9 cellular contexts compared by ENCODE assay signal in the genomic region with DNA sequence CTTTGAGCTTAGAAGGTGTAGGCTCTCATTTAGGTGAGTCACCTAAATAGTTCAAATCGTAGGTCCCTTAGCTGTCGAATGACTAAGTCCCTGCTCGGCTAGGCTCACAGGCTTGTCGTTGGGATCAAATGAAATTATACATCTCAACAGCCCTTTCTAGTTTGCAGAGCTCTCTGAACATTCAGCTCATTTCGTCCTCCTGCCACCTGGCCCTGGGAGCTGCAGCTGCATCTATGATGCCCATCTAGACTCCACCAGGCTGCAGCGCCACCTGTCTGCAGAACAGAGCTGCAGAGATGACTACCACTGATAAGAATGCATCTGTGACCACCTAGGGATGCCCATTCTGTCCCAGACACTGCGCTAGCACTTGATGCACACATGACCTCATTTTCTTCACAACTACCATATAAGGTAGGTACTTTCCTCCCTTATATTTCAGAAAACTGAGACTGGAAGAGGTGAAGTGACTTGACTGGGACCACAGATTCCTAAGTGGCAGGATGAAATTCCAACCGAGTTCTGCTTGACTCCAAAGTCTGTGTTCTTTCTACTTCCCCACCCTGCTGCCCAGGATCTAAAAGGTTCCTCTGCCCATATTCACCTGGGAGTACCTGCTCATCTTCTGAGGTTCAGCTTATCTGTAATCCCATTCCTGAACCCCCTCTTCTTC.
DNase-seq lines count a peak whose midpoint lies in the region; ATAC-seq, FAIRE-seq and TF ChIP-seq lines count a peak whose summit lies in the region.
"Had no signal": no experiment of that assay in that cellular context is flagged by ENCODE, and none has a peak within 500 bp of the region (broad histone marks: within the 10 kb centered on the region; RNA-seq: fewer than 3 reads in every experiment).

No MANE protein-coding gene starts in this region.

- ATAC-seq in GM18519 (IDR thresholded peaks at IDR 0.05; ENCODE audit: low FRiP score, unreplicated experiment) = peak; percentile 76
- peak; percentile 90 for ATAC-seq in GM12878
- ATAC-seq in left lobe of liver = peak; percentile 89
- ATAC-seq in stimulated activated naive B cell treated with anti-CD40 and anti-IgM and Interleukin-4, amounts not matched to agents 10 μg/mL and 1 μg/mL and 100 μg/mL, for 72 hours (replicated peaks) = peak; percentile 88
- ATAC-seq in GM19455 (IDR thresholded peaks at IDR 0.05; ENCODE audit: unreplicated experiment) = no peak
- ATAC-seq: naive thymus-derived CD8-positive, alpha-beta T cell had no signal

- SMC1A ChIA-PET in GM12878 (lab: Charles Lee; ENCODE audit: uncharacterized antibody, unreplicated experiment) = interaction anchor here (0.6 to 7.2 kb wide), 4 partner anchors 70 to 568 kb away, joined by 3 to 55 read pairs (median 4); no protein-coding TSS in a partner anchor

- TF ChIP-seq EP300 in GM12878 (IDR thresholded peaks at IDR 0.05; ENCODE audit: borderline replicate concordance in 1 of 2, control insufficient read depth in 1 of 2, low read depth in 2 of 2, low read length in 2 of 2) = no peak

- no peak overlapping the region for H3K4me3 Mint-ChIP-seq in stimulated activated naive B cell treated with anti-CD40 and anti-IgM and Interleukin-4, amounts not matched to agents 10 μg/mL and 1 μg/mL and 100 μg/mL, for 72 hours
- H3K4me3 Mint-ChIP-seq: naive thymus-derived CD8-positive, alpha-beta T cell had no signal

- intact Hi-C loops in PC-9 (cut with micrococcal nuclease; ENCODE audit: unreplicated experiment) = loop anchor here (2.0 kb wide), 1 partner anchor 69 kb away; no protein-coding TSS in a partner anchor
- intact Hi-C loops in GM12878 (cut with micrococcal nuclease; ENCODE audit: unreplicated experiment) = loop anchor here (1.0 kb wide), 1 partner anchor 70 kb away; no protein-coding TSS in a partner anchor

- peaks cover 6% of the 10 kb centered on the region in 2 donors for H3K27me3 Mint-ChIP-seq in stimulated activated naive B cell treated with anti-CD40 and anti-IgM and Interleukin-4, amounts not matched to agents 10 μg/mL and 1 μg/mL and 100 μg/mL, for 72 hours

- no peaks in the 10 kb centered on the region for H3F3A ChIP-seq in PC-9 (ENCODE audit: insufficient read depth, low read depth)

- H3K79me2 ChIP-seq in KMS-11 (ENCODE audit: insufficient read depth, low read depth) (no peaks in the 10 kb centered on the region), PC-9 (ENCODE audit: low read depth) (no peaks in the 10 kb centered on the region), GM12878 (ENCODE audit: control insufficient read depth, insufficient read depth, low read length) (no peaks in the 10 kb centered on the region)

- H2AFZ ChIP-seq in KMS-11 (ENCODE audit: low read depth) (no peak overlapping the region), PC-9 (no peak overlapping the region), GM12878 (ENCODE audit: control insufficient read depth, low read depth, low read length) (no peak overlapping the region)

- in situ Hi-C loops in GM12878 (cut with MboI) = no loop called here

- H4K20me1 ChIP-seq in KMS-11 (ENCODE audit: insufficient read depth) (no peaks in the 10 kb centered on the region), PC-9 (ENCODE audit: insufficient read depth) (no peaks in the 10 kb centered on the region; the same call in 1 of the 2 replicates), GM12878 (ENCODE audit: control insufficient read depth, insufficient read depth) (no peaks in the 10 kb centered on the region)

- H3K4me2 ChIP-seq in KMS-11 (no peak overlapping the region), PC-9 (no peak overlapping the region), GM12878 (ENCODE audit: control insufficient read depth, insufficient read depth) (no peak overlapping the region)

- TF ChIP-seq CTCF in AG10803 (conservative IDR thresholded peaks at IDR 0.05; ENCODE audit: low read length) = peak; percentile 78
- TF ChIP-seq CTCF in KMS-11 (conservative IDR thresholded peaks at IDR 0.05; ENCODE audit: low read depth, low read length) = peak; percentile 73
- TF ChIP-seq CTCF in PC-9 (conservative IDR thresholded peaks at IDR 0.05) = peak; percentile 87
- peak; percentile 68 to 86 (median 79) for TF ChIP-seq CTCF in GM12878 (IDR thresholded peaks at IDR 0.05 in 2 of 3, conservative IDR thresholded peaks at IDR 0.05 in 1 of 3; ENCODE audit: control insufficient read depth in 2 of 3, extremely low read depth in 1 of 3, insufficient read depth in 1 of 3, low read depth in 3 of 3, low read length in 3 of 3)

- H3K9ac ChIP-seq in KMS-11 (no peak overlapping the region), GM12878 (ENCODE audit: control insufficient read depth, insufficient read depth, low read length) (no peak overlapping the region)

- H3K9me2 ChIP-seq in PC-9 (ENCODE audit: insufficient read depth) = no peaks in the 10 kb centered on the region

- RAD21 ChIA-PET in GM12878 (lab: Charles Lee; ENCODE audit: unreplicated experiment) = interaction anchor here (0.7 to 2.0 kb wide), 6 partner anchors 15 to 384 kb away, joined by 3 to 37 read pairs (median 3); no protein-coding TSS in a partner anchor

- no TSS peak for BruUV-seq in PC-9 (replicated peaks; lab: Mats Ljungman, UMichigan)
- BruUV-seq in GM12878 (replicated peaks; lab: Mats Ljungman, UMichigan) = no TSS peak

- H3K4me1 Mint-ChIP-seq in stimulated activated naive B cell treated with anti-CD40 and anti-IgM and Interleukin-4, amounts not matched to agents 10 μg/mL and 1 μg/mL and 100 μg/mL, for 72 hours = no peaks in the 10 kb centered on the region
- H3K4me1 Mint-ChIP-seq: naive thymus-derived CD8-positive, alpha-beta T cell had no signal

- H3K27me3 ChIP-seq in KMS-11 (ENCODE audit: insufficient read depth, low read depth) (no peaks in the 10 kb centered on the region), PC-9 (ENCODE audit: insufficient read depth, low read depth) (peaks cover 54% of the 10 kb centered on the region), GM12878 (replicated peaks in 1 of 2; ENCODE audit: control insufficient read depth in 2 of 2, insufficient read depth in 2 of 2, low read length in 1 of 2) (peaks cover 0 to 1% of the 10 kb centered on the region in 2 experiments; a peak in 1 of 4 replicates)

- FAIRE-seq in GM12878 (lab: Jason Lieb, UNC) = no peak

- POLR2A ChIA-PET in PC-9 (lab: Charles Lee; ENCODE audit: unreplicated experiment) (no interaction called here), GM12878 (lab: Charles Lee) (no interaction called here)

- H3K27ac Mint-ChIP-seq in stimulated activated naive B cell treated with anti-CD40 and anti-IgM and Interleukin-4, amounts not matched to agents 10 μg/mL and 1 μg/mL and 100 μg/mL, for 72 hours = no peak overlapping the region
- H3K27ac Mint-ChIP-seq: naive thymus-derived CD8-positive, alpha-beta T cell had no signal

- DNase-seq in AG10803 (ENCODE audit: low read depth) = peak; percentile 61
- peak; percentile 57 to 75 for DNase-seq in PC-9
- DNase-seq in GM12878 (ENCODE audit: low read depth, low spot score) = no peak
- DNase-seq in left lobe of liver (ENCODE audit: low spot score) = peak; percentile 59
- DNase-seq in stimulated activated naive B cell treated with anti-CD40 and anti-IgM and Interleukin-4, amounts not matched to agents 10 μg/mL and 1 μg/mL and 100 μg/mL, for 72 hours = peak; percentile 13

- H3K36me3 ChIP-seq in KMS-11 (ENCODE audit: insufficient read depth) = no peaks in the 10 kb centered on the region
- no peaks in the 10 kb centered on the region for H3K36me3 ChIP-seq in PC-9 (ENCODE audit: low read depth)
- no peaks in the 10 kb centered on the region for H3K36me3 ChIP-seq in GM12878 (ENCODE audit: control insufficient read depth in 2 of 2, insufficient read depth in 2 of 2, low read length in 1 of 2)

- TF ChIP-seq POLR2A in GM12878 (IDR thresholded peaks at IDR 0.05; ENCODE audit: low read depth, low read length) = no peak

- H3K9me3 Mint-ChIP-seq in stimulated activated naive B cell treated with anti-CD40 and anti-IgM and Interleukin-4, amounts not matched to agents 10 μg/mL and 1 μg/mL and 100 μg/mL, for 72 hours = peaks cover 0 to 1% of the 10 kb centered on the region in 2 donors
- H3K9me3 Mint-ChIP-seq: naive thymus-derived CD8-positive, alpha-beta T cell had no signal

- peak; percentile 51 for TF ChIP-seq RAD21 in GM12878 (IDR thresholded peaks at IDR 0.05; ENCODE audit: insufficient read depth, low read depth, low read length)

- CTCF ChIA-PET in PC-9 (lab: Charles Lee) (interaction anchor here (0.6 to 1.4 kb wide), 4 partner anchors 19 to 103 kb away, joined by 3 to 7 read pairs (median 5); no protein-coding TSS in a partner anchor), GM12878 (lab: Yijun Ruan, JAX) (interaction anchor here (0.6 to 7.2 kb wide), 28 partner anchors 10 to 488 kb away, joined by 3 to 172 read pairs (median 5); no protein-coding TSS in a partner anchor)

- 43% methylated on average over 8 of the region's 8 CpGs for WGBS in GM12878 (ENCODE audit: insufficient coverage, insufficient replicate concordance, low lambda C conversion rate, missing lambda C conversion rate)

- H3K9me3 ChIP-seq in PC-9 (ENCODE audit: insufficient read depth, low read depth) = no peaks in the 10 kb centered on the region
- no peaks in the 10 kb centered on the region for H3K9me3 ChIP-seq in GM12878 (replicated peaks; ENCODE audit: control insufficient read depth, insufficient read depth, low read length)

- H3K4me3 ChIP-seq in AG10803 (ENCODE audit: low read length) (no peak overlapping the region), KMS-11 (IDR thresholded peaks at IDR 0.05; ENCODE audit: insufficient read depth, low read depth, low read length) (no peak overlapping the region), PC-9 (no peak overlapping the region), GM12878 (no peak overlapping the region)

- H3K36me3 Mint-ChIP-seq in stimulated activated naive B cell treated with anti-CD40 and anti-IgM and Interleukin-4, amounts not matched to agents 10 μg/mL and 1 μg/mL and 100 μg/mL, for 72 hours = no peaks in the 10 kb centered on the region
- H3K36me3 Mint-ChIP-seq: naive thymus-derived CD8-positive, alpha-beta T cell had no signal

- no peak overlapping the region for H3K27ac ChIP-seq in KMS-11
- no peak overlapping the region for H3K27ac ChIP-seq in PC-9
- no peak overlapping the region for H3K27ac ChIP-seq in GM12878 (ENCODE audit: control insufficient read depth, insufficient read depth)

- H3K4me1 ChIP-seq in KMS-11 (ENCODE audit: low read depth, poor library complexity, severe bottlenecking) (no peaks in the 10 kb centered on the region), PC-9 (replicated peaks; ENCODE audit: insufficient read depth) (no peaks in the 10 kb centered on the region), GM12878 (ENCODE audit: control insufficient read depth, insufficient read depth, low read length) (no peaks in the 10 kb centered on the region)

TF ChIP-seq in GM12878, 131 proteins besides CTCF, POLR2A, EP300 and RAD21:
- TF ChIP-seq EZH2 (IDR thresholded peaks at IDR 0.05; ENCODE audit: borderline replicate concordance, control insufficient read depth, low read depth, low read length) (no peak), ESRRA (IDR thresholded peaks at IDR 0.05; ENCODE audit: low read length) (no peak), SMC3 (IDR thresholded peaks at IDR 0.05; ENCODE audit: borderline replicate concordance, low read length) (peak; percentile 64), NFIC (IDR thresholded peaks at IDR 0.05; ENCODE audit: low read depth, low read length) (no peak)
